ENCODE assay signal across 8 cellular contexts in genomic region chrX:19888419-19888879, GRCh38. TPM values are rescaled to one million over a fixed set of nuclear protein-coding genes. Genes with fewer than 3 reads are reported as not detected.
A peak's percentile ranks its signal among the peaks of the same experiment; 100 is the strongest.
DNase-seq lines count a peak whose midpoint lies in the region; ATAC-seq and TF ChIP-seq lines count a peak whose summit lies in the region.

No MANE protein-coding gene starts in this region.

- peaks cover 2% of the 10 kb centered on the region for H3K4me1 ChIP-seq in RWPE2 (ENCODE audit: insufficient read depth, poor library complexity, severe bottlenecking)

- peak; percentile 77 for DNase-seq in EL
- peak; percentile 68 for DNase-seq in HuH-7.5 (ENCODE audit: low spot score)
- no peak for DNase-seq in RWPE2 (ENCODE audit: low spot score)
- peak; percentile 23 for DNase-seq in iPS DF 19.7 (ENCODE audit: low read depth, low spot score)
- peak; percentile 67 for DNase-seq in renal cortical epithelial cell (ENCODE audit: low read depth)

- no peaks in the 10 kb centered on the region for H3K27me3 ChIP-seq in RWPE2 (ENCODE audit: insufficient read depth, poor library complexity, severe bottlenecking)

- no peaks in the 10 kb centered on the region for H3K9me3 ChIP-seq in RWPE2 (ENCODE audit: severe bottlenecking)

- peaks cover 24% of the 10 kb centered on the region for H3K4me1 Mint-ChIP-seq in brain

- peak overlapping the region; percentile 71 to 95 (median 86) for H3K27ac Mint-ChIP-seq in brain

- peaks cover 0 to 14% (median 4%) of the 10 kb centered on the region in 5 experiments for H3K9me3 Mint-ChIP-seq in brain

- peak overlapping the region; percentile 45 for H3K4me3 ChIP-seq in RWPE2 (ENCODE audit: severe bottlenecking)

- no peaks in the 10 kb centered on the region for H3K36me3 ChIP-seq in RWPE2 (ENCODE audit: low read depth)

- H3K4me3 Mint-ChIP-seq in brain: peak overlapping the region; percentile 80 to 91 (median 84)

- no peaks in the 10 kb centered on the region for H3K27me3 Mint-ChIP-seq in brain

- TF ChIP-seq CTCF in RWPE2 (IDR thresholded peaks at IDR 0.05; ENCODE audit: poor library complexity, severe bottlenecking): peak; percentile 51
- TF ChIP-seq CTCF in brain (conservative IDR thresholded peaks at IDR 0.05): peak; percentile 57 to 71

- peak; percentile 70 for ATAC-seq in RWPE2 (ENCODE audit: low read depth)
- no peak for ATAC-seq in GM21381 (IDR thresholded peaks at IDR 0.05; ENCODE audit: unreplicated experiment)
- ATAC-seq in GM21576 (IDR thresholded peaks at IDR 0.05; ENCODE audit: unreplicated experiment): no peak

- no peaks in the 10 kb centered on the region for H3K36me3 Mint-ChIP-seq in brain

- H3K27ac ChIP-seq in RWPE2 (ENCODE audit: poor library complexity, severe bottlenecking): peak overlapping the region; percentile 52

RNA-seq across cellular contexts. Expression of gene SH3KBP1, which starts 1.0 kb away (rescaled TPM):
- polyA plus RNA-seq in brain (ENCODE audit: insufficient read depth, low read depth, low replicate concordance): 17.6 TPM
- 11.8 and 37.9 TPM in 2 replicates for total RNA-seq in renal cortical epithelial cell
